ENCODE assay signal across 28 cellular contexts in genomic region chr1:186167096-186167668, GRCh38.
"Had no signal": no experiment of that assay in that cellular context is flagged by ENCODE, and none has a peak within 500 bp of the region (broad histone marks: within the 10 kb centered on the region; RNA-seq: fewer than 3 reads in every experiment).

No MANE protein-coding gene starts in this region.

- H3K9me3 ChIP-seq: colonic mucosa, esophagus muscularis mucosa, esophagus squamous epithelium, gastrocnemius medialis, gastroesophageal sphincter had no signal

- H3K79me2 ChIP-seq: hepatocyte had no signal

- H3K4me3 ChIP-seq: colonic mucosa, coronary artery, dorsolateral prefrontal cortex, esophagus muscularis mucosa, esophagus squamous epithelium, gastrocnemius medialis, gastroesophageal sphincter, heart left ventricle, heart right ventricle, hepatocyte had no signal

- H3K36me3 ChIP-seq: colonic mucosa, esophagus squamous epithelium, gastrocnemius medialis had no signal

- DNase-seq: colonic mucosa; cortex of kidney; dorsolateral prefrontal cortex; effector CD4-positive, alpha-beta T cell; effector CD8-positive, alpha-beta T cell; effector memory CD4-positive, alpha-beta T cell; effector memory CD8-positive, alpha-beta T cell; endodermal cell; erythroblast; esophagus squamous epithelium; foreskin fibroblast; foreskin keratinocyte; foreskin melanocyte; gastrocnemius medialis; glutamatergic neuron; head of caudate nucleus; heart left ventricle; heart right ventricle had no signal

- ATAC-seq: effector memory CD8-positive, alpha-beta T cell; esophagus mucosa; foreskin keratinocyte; gastrocnemius medialis; gastroesophageal sphincter; heart left ventricle; heart right ventricle had no signal

- FAIRE-seq: colon, endometrium, endothelial cell of umbilical vein, frontal cortex had no signal

- H3K27ac ChIP-seq: colonic mucosa, coronary artery, dorsolateral prefrontal cortex, epithelial cell of prostate, esophagus muscularis mucosa, esophagus squamous epithelium, foreskin keratinocyte, gastrocnemius medialis, gastroesophageal sphincter, heart left ventricle, heart right ventricle, hepatocyte had no signal

- H3K27me3 ChIP-seq: colonic mucosa, esophagus muscularis mucosa, esophagus squamous epithelium, foreskin keratinocyte, gastrocnemius medialis, gastroesophageal sphincter, heart left ventricle, heart right ventricle, hepatocyte had no signal

- H3K4me2 ChIP-seq: hepatocyte had no signal

- H2AFZ ChIP-seq: hepatocyte had no signal

- H3K4me1 ChIP-seq: colonic mucosa, esophagus muscularis mucosa, esophagus squamous epithelium, gastrocnemius medialis, gastroesophageal sphincter, heart left ventricle, heart right ventricle had no signal
